In genomic region chr2:180364719-180365118, GRCh38 we compare ENCODE assay signal across 20 cellular contexts.
DNase-seq lines count a peak whose midpoint lies in the region; FAIRE-seq and TF ChIP-seq lines count a peak whose summit lies in the region.
"Had no signal": no experiment of that assay in that cellular context is flagged by ENCODE, and none has a peak within 500 bp of the region (broad histone marks: within the 10 kb centered on the region; RNA-seq: fewer than 3 reads in every experiment).

No MANE protein-coding gene starts in this region.

- H3K9me3 ChIP-seq in sigmoid colon (no peaks in the 10 kb centered on the region), WERI-Rb-1 (ENCODE audit: severe bottlenecking) (no peaks in the 10 kb centered on the region)

- H3K36me3 Mint-ChIP-seq in nephron (ENCODE audit: low read depth), result no peaks in the 10 kb centered on the region
- H3K36me3 Mint-ChIP-seq: CD4-positive, alpha-beta memory T cell had no signal

- H3K4me1 ChIP-seq in sigmoid colon, result peaks cover 0 to 49% (median 39%) of the 10 kb centered on the region in 4 donors

- DNase-seq in LNCaP clone FGC (ENCODE audit: low read depth), result peak; percentile 95
- DNase-seq in sigmoid colon, result no peak
- DNase-seq in SHP77 (lab: John Stamatoyannopoulos, UW), result no peak
- no peak for DNase-seq in GM12892 (ENCODE audit: insufficient read length)
- DNase-seq in WERI-Rb-1, result no peak
- DNase-seq: CD4-positive, alpha-beta memory T cell; DND-41; GM23248; HCEC 1CT; MV-4-11; NCI-H1436; NCI-H1930; NCI-H226; NCI-H524; NCI-H82 had no signal

- no peak for TF ChIP-seq POLR2A in sigmoid colon (IDR thresholded peaks at IDR 0.05)
- TF ChIP-seq POLR2A in GM12892 (IDR thresholded peaks at IDR 0.05; ENCODE audit: low read depth, low read length), result no peak

- H3K4me3 ChIP-seq in LNCaP clone FGC (ENCODE audit: low read depth, low read length) (no peak overlapping the region), sigmoid colon (no peak overlapping the region), WERI-Rb-1 (ENCODE audit: low read depth, low read length) (no peak overlapping the region)
- H3K4me3 ChIP-seq: GM23248 had no signal

- peaks cover 2% of the 10 kb centered on the region for H3K27me3 Mint-ChIP-seq in nephron (ENCODE audit: low read depth)
- H3K27me3 Mint-ChIP-seq: CD4-positive, alpha-beta memory T cell had no signal

- H3K27ac ChIP-seq in VCaP (peak overlapping the region; percentile 88), sigmoid colon (peak overlapping the region; percentile 15 to 48 (median 33)), WERI-Rb-1 (no peak overlapping the region)
- H3K27ac ChIP-seq: GM23248, KMS-11 had no signal

- FAIRE-seq in GM12892 (lab: Jason Lieb, UNC), result no peak
- FAIRE-seq: GM12891, HTR-8/SVneo had no signal

- WGBS in sigmoid colon, 2 donors, result 38 to 77% methylated on average over 2 of the region's 2 CpGs

- intact Hi-C loops in sigmoid colon (cut with DNase I), result loop anchor here (10.0 kb wide), 2 partner anchors 180 to 620 kb away; partner anchors contain the start of gene UBE2E3

- TF ChIP-seq CTCF in LNCaP clone FGC (IDR thresholded peaks at IDR 0.05; ENCODE audit: control insufficient read depth, extremely low read depth, insufficient read depth) (no peak), VCaP (conservative IDR thresholded peaks at IDR 0.05) (no peak), nephron (IDR thresholded peaks at IDR 0.05; ENCODE audit: unreplicated experiment in 3 of 3) (no peak), sigmoid colon (IDR thresholded peaks at IDR 0.05) (no peak), WERI-Rb-1 (IDR thresholded peaks at IDR 0.05; ENCODE audit: low read depth, low read length) (no peak)

- no peak overlapping the region for H3K4me3 Mint-ChIP-seq in nephron
- H3K4me3 Mint-ChIP-seq: CD4-positive, alpha-beta memory T cell had no signal

- peaks cover 57% of the 10 kb centered on the region for H3K4me1 Mint-ChIP-seq in nephron
- H3K4me1 Mint-ChIP-seq: CD4-positive, alpha-beta memory T cell had no signal

- no peaks in the 10 kb centered on the region for H3K27me3 ChIP-seq in sigmoid colon
- H3K27me3 ChIP-seq in WERI-Rb-1 (ENCODE audit: insufficient read depth, low read depth, severe bottlenecking), result no peaks in the 10 kb centered on the region

- no peak for TF ChIP-seq EP300 in sigmoid colon (IDR thresholded peaks at IDR 0.05)

- H3K36me3 ChIP-seq in sigmoid colon, result no peaks in the 10 kb centered on the region
- H3K36me3 ChIP-seq in WERI-Rb-1, result no peaks in the 10 kb centered on the region

- H3K27ac Mint-ChIP-seq in nephron, result peak overlapping the region in 2 of 3 experiments; percentile 21 to 35
- H3K27ac Mint-ChIP-seq: CD4-positive, alpha-beta memory T cell had no signal

- H3K9me3 Mint-ChIP-seq in nephron, result peaks cover 2% of the 10 kb centered on the region
